ENCODE assay signal across 24 cellular contexts in the genomic region with DNA sequence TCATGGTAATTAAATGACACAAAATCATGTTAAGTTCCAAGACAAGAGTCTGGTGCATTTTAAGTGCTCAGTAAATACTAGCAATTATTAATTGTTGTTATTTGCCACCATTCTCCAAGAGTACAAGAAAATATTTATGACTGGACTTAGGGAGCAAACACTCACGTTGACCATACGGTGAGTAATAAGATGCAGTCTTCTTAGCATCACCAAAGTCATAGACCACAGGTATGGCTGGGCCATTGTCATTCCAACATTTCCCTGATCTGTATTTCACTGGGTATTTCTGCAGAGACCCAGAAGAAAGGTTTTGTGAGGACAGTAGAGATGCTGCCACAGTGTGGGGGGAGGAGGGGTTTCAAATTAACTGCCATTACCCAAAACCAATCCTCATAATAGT. TPM values are rescaled to one million over a fixed set of nuclear protein-coding genes. Genes with fewer than 3 reads are reported as not detected.
"Had no signal": no experiment of that assay in that cellular context is flagged by ENCODE, and none has a peak within 500 bp of the region (broad histone marks: within the 10 kb centered on the region; RNA-seq: fewer than 3 reads in every experiment).

No MANE protein-coding gene starts in this region.

- H3K4me1 ChIP-seq: tibial artery had no signal

- ATAC-seq: activated CD4-positive, CD25-positive, alpha-beta regulatory T cell treated with anti-CD3 and anti-CD28 coated beads, Interleukin-2, amount 50 U/mL, for 24 hours; activated T-cell treated with anti-CD3 and anti-CD28 coated beads, Interleukin-2, amount 50 U/mL, for 72 hours; stimulated activated naive CD8-positive, alpha-beta T cell treated with anti-CD3 and anti-CD28 coated beads, Interleukin-15, Interleukin-2, amounts not matched to agents 100 U/mL and 50 U/mL, for 24 hours had no signal

- H3K36me3 ChIP-seq: tibial artery, vagina had no signal

- H3K4me3 ChIP-seq: tibial artery, vagina had no signal

- DNase-seq: activated CD8-positive, alpha-beta memory T cell treated with anti-CD3 and anti-CD28 coated beads for 24 hours; activated CD8-positive, alpha-beta memory T cell treated with anti-CD3 and anti-CD28 coated beads, Interleukin-2, amount 50 U/mL, for 48 hours; activated effector memory CD4-positive, alpha-beta T cell treated with anti-CD3 and anti-CD28 coated beads, Interleukin-2, amount 50 U/mL, for 16 hours; activated naive CD4-positive, alpha-beta T cell treated with anti-CD3 and anti-CD28 coated beads, Interleukin-2, amount 50 U/mL, for 16 hours; activated T-cell treated with anti-CD3 and anti-CD28 coated beads, Interleukin-2, amount 50 U/mL, for 72 hours; dermis blood vessel endothelial cell; effector memory CD4-positive, alpha-beta T cell; foreskin fibroblast; left cardiac atrium; nucleus accumbens; stimulated activated CD4-positive, alpha-beta T cell treated with anti-CD3 and anti-CD28 coated beads, Interleukin-12 subunit alpha, Interleukin-12 subunit beta, amount 100 ng/mL, for 4 hours; stimulated activated CD4-positive, alpha-beta T cell treated with anti-CD3 and anti-CD28 coated beads, Interleukin-1b, Interleukin-23, amount 100 ng/mL, for 48 hours; stimulated activated naive CD8-positive, alpha-beta T cell treated with anti-CD3 and anti-CD28 coated beads, Interleukin-15, Interleukin-2, amounts not matched to agents 100 U/mL and 50 U/mL, for 24 hours; substantia nigra; T1000; tibial artery had no signal

- H3K27me3 ChIP-seq: tibial artery, vagina had no signal

- H3K4me3 Mint-ChIP-seq: activated T-cell treated with anti-CD3 and anti-CD28 coated beads, Interleukin-2, amount 50 U/mL, for 72 hours; mesothelial cell of epicardium; nephron had no signal

- H3K27ac ChIP-seq: tibial artery, vagina had no signal

- H3K9me3 Mint-ChIP-seq: activated T-cell treated with anti-CD3 and anti-CD28 coated beads, Interleukin-2, amount 50 U/mL, for 72 hours; mesothelial cell of epicardium; nephron had no signal

- H3K36me3 Mint-ChIP-seq: mesothelial cell of epicardium had no signal

- H3K27ac Mint-ChIP-seq: activated T-cell treated with anti-CD3 and anti-CD28 coated beads, Interleukin-2, amount 50 U/mL, for 72 hours had no signal

- H3K9me3 ChIP-seq: tibial artery, vagina had no signal

RNA-seq across cellular contexts. Expression of a gene that starts 4.7 kb away (rescaled TPM):
- total RNA-seq: activated T-cell treated with anti-CD3 and anti-CD28 coated beads, Interleukin-2, amount 50 U/mL, for 72 hours; cerebellum; dermis blood vessel endothelial cell; glomerular endothelial cell; renal cortical epithelial cell; T-helper 1 cell treated with Interleukin-12 subunit alpha and Interleukin-12 subunit beta and Interleukin-4 antibody, amounts not matched to agents 30 ng/mL and 1 ng/mL, for 36 hours had no signal
